Comparison of ENCODE assay signal across 20 cellular contexts in genomic region chr13:112181336-112182051, GRCh38.
"Had no signal": no experiment of that assay in that cellular context is flagged by ENCODE, and none has a peak within 500 bp of the region (broad histone marks: within the 10 kb centered on the region; RNA-seq: fewer than 3 reads in every experiment).

No MANE protein-coding gene starts in this region.

- H3K9me3 ChIP-seq: heart left ventricle, mucosa of descending colon, sigmoid colon, suprapubic skin, tibial nerve had no signal

- H3K4me3 Mint-ChIP-seq: activated naive CD4-positive, alpha-beta T cell treated with anti-CD3 and anti-CD28 coated beads for 36 hours; activated naive CD8-positive, alpha-beta T cell treated with anti-CD3 and anti-CD28 coated beads, Interleukin-2, amount 10 ng/mL, durations not matched to agents 7 days and 5 days; activated T-cell treated with anti-CD3 and anti-CD28 coated beads, Interleukin-2, amount 50 U/mL, for 72 hours; memory B cell; neural crest cell; stimulated activated memory B cell treated with anti-CD40 and anti-IgM and Interleukin-4, amounts not matched to agents 10 μg/mL and 1 μg/mL and 100 μg/mL, for 72 hours had no signal

- ATAC-seq: activated T-cell treated with anti-CD3 and anti-CD28 coated beads, Interleukin-2, amount 50 U/mL, for 72 hours; heart left ventricle; left cardiac atrium; mucosa of descending colon; stimulated activated memory B cell treated with anti-CD40 and anti-IgM and Interleukin-4, amounts not matched to agents 10 μg/mL and 1 μg/mL and 100 μg/mL, for 72 hours had no signal

- H3K4me1 ChIP-seq: stomach, suprapubic skin had no signal

- H3K27ac Mint-ChIP-seq: activated naive CD4-positive, alpha-beta T cell treated with anti-CD3 and anti-CD28 coated beads for 36 hours; activated naive CD8-positive, alpha-beta T cell treated with anti-CD3 and anti-CD28 coated beads, Interleukin-2, amount 10 ng/mL, durations not matched to agents 7 days and 5 days; activated T-cell treated with anti-CD3 and anti-CD28 coated beads, Interleukin-2, amount 50 U/mL, for 72 hours; memory B cell; progenitor cell of endocrine pancreas; stimulated activated memory B cell treated with anti-CD40 and anti-IgM and Interleukin-4, amounts not matched to agents 10 μg/mL and 1 μg/mL and 100 μg/mL, for 72 hours had no signal

- H3K36me3 Mint-ChIP-seq: activated naive CD8-positive, alpha-beta T cell treated with anti-CD3 and anti-CD28 coated beads, Interleukin-2, amount 10 ng/mL, durations not matched to agents 7 days and 5 days; memory B cell; stimulated activated memory B cell treated with anti-CD40 and anti-IgM and Interleukin-4, amounts not matched to agents 10 μg/mL and 1 μg/mL and 100 μg/mL, for 72 hours had no signal

- H3K9me3 Mint-ChIP-seq: activated naive CD4-positive, alpha-beta T cell treated with anti-CD3 and anti-CD28 coated beads for 36 hours; activated naive CD8-positive, alpha-beta T cell treated with anti-CD3 and anti-CD28 coated beads, Interleukin-2, amount 10 ng/mL, durations not matched to agents 7 days and 5 days; activated T-cell treated with anti-CD3 and anti-CD28 coated beads, Interleukin-2, amount 50 U/mL, for 72 hours; neural crest cell had no signal

- H3K4me3 ChIP-seq: heart left ventricle, mucosa of descending colon, sigmoid colon, smooth muscle cell, stomach, suprapubic skin, tibial nerve had no signal

- H3K27me3 Mint-ChIP-seq: activated naive CD8-positive, alpha-beta T cell treated with anti-CD3 and anti-CD28 coated beads, Interleukin-2, amount 10 ng/mL, durations not matched to agents 7 days and 5 days; memory B cell; stimulated activated memory B cell treated with anti-CD40 and anti-IgM and Interleukin-4, amounts not matched to agents 10 μg/mL and 1 μg/mL and 100 μg/mL, for 72 hours had no signal

- DNase-seq: activated effector memory CD4-positive, alpha-beta T cell treated with Interleukin-2 at 50 U/mL for 16 hours; activated naive CD4-positive, alpha-beta T cell treated with anti-CD3 and anti-CD28 coated beads for 36 hours; activated naive CD8-positive, alpha-beta T cell treated with anti-CD3 and anti-CD28 coated beads, Interleukin-2, amount 10 ng/mL, durations not matched to agents 7 days and 5 days; activated T-cell treated with anti-CD3 and anti-CD28 coated beads, Interleukin-2, amount 50 U/mL, for 72 hours; amniotic stem cell; heart left ventricle; left cardiac atrium; mucosa of descending colon; retina; sigmoid colon; stimulated activated CD4-positive, alpha-beta T cell treated with anti-CD3 and anti-CD28 coated beads, Interleukin-15, amount 100 ng/mL, for 24 hours; stomach; T-helper 9 cell had no signal

- H3K27ac ChIP-seq: heart left ventricle, sigmoid colon, stomach, suprapubic skin, tibial nerve had no signal

- H3K4me1 Mint-ChIP-seq: activated naive CD8-positive, alpha-beta T cell treated with anti-CD3 and anti-CD28 coated beads, Interleukin-2, amount 10 ng/mL, durations not matched to agents 7 days and 5 days; memory B cell; stimulated activated memory B cell treated with anti-CD40 and anti-IgM and Interleukin-4, amounts not matched to agents 10 μg/mL and 1 μg/mL and 100 μg/mL, for 72 hours had no signal

- H3K36me3 ChIP-seq: heart left ventricle, sigmoid colon, stomach, suprapubic skin, tibial nerve had no signal
